Comparison of ENCODE assay signal across 12 cellular contexts in genomic region chr16:25135239-25135878, GRCh38. TPM values are rescaled to one million over a fixed set of nuclear protein-coding genes. Genes with fewer than 3 reads are reported as not detected.
DNase-seq lines count a peak whose midpoint lies in the region; ATAC-seq, FAIRE-seq and TF ChIP-seq lines count a peak whose summit lies in the region.
"Had no signal": no experiment of that assay in that cellular context is flagged by ENCODE, and none has a peak within 500 bp of the region (broad histone marks: within the 10 kb centered on the region; RNA-seq: fewer than 3 reads in every experiment).

No MANE protein-coding gene starts in this region.

- peak in 1 of 2 experiments; percentile 33; a peak in 2 of 4 replicates for TF ChIP-seq RAD21 in K562 (CRISPR knock-in tag; conservative IDR thresholded peaks at IDR 0.05 in 1 of 2, IDR thresholded peaks at IDR 0.05 in 1 of 2)

- peaks cover 30% of the 10 kb centered on the region; the same call in 2 of the 3 replicates for H3K36me3 ChIP-seq in K562 (ENCODE audit: control insufficient read depth, insufficient read depth, low read length)

- no peak for TF ChIP-seq EP300 in K562 (IDR thresholded peaks at IDR 0.05; ENCODE audit: low read length)

- H3K27me3 ChIP-seq in K562 (ENCODE audit: control insufficient read depth in 2 of 2, insufficient read depth in 2 of 2, low read length in 2 of 2): no peaks in the 10 kb centered on the region

- H3K9me3 Mint-ChIP-seq in osteocyte (ENCODE audit: unreplicated experiment): no peaks in the 10 kb centered on the region
- H3K9me3 Mint-ChIP-seq: IgD-negative memory B cell, T-cell had no signal

- DNase-seq in DMS53 (lab: John Stamatoyannopoulos, UW) (peak; percentile 39), DMS53 treated with DMSO at 0.1 percent for 48 hours (lab: John Stamatoyannopoulos, UW; ENCODE audit: unreplicated experiment) (no peak), NCI-H2171 treated with DMSO at 0.1 percent for 48 hours (lab: John Stamatoyannopoulos, UW) (peak; percentile 78), K562 (ENCODE audit: extremely low read depth in 1 of 4, low spot score in 3 of 4) (no peak), osteocyte (ENCODE audit: extremely low spot score, unreplicated experiment) (no peak)
- DNase-seq in stimulated activated naive CD4-positive, alpha-beta T cell (lab: John Stamatoyannopoulos, UW): no peak
- DNase-seq: 8988T, occipital lobe, T-cell had no signal

- H3K79me2 ChIP-seq in K562 (ENCODE audit: control insufficient read depth, insufficient read depth, low read length): no peaks in the 10 kb centered on the region

- intact Hi-C loops in K562 (cut with micrococcal nuclease): no loop called here

- no peak for FAIRE-seq in K562 (lab: Jason Lieb, UNC)

- no peaks in the 10 kb centered on the region for H3K9me1 ChIP-seq in K562 (ENCODE audit: control insufficient read depth, insufficient read depth, low read length)

- ATAC-seq in K562: no peak
- ATAC-seq in HG03520 (IDR thresholded peaks at IDR 0.05; ENCODE audit: unreplicated experiment): no peak
- no peak for ATAC-seq in HG02938 (IDR thresholded peaks at IDR 0.05; ENCODE audit: unreplicated experiment)
- ATAC-seq: T-cell had no signal

- H3K4me1 ChIP-seq in K562 (replicated peaks in 1 of 2; ENCODE audit: control insufficient read depth in 2 of 2, insufficient read depth in 2 of 2, low read length in 2 of 2): no peaks in the 10 kb centered on the region

- no peaks in the 10 kb centered on the region for H3K9me3 ChIP-seq in K562 (replicated peaks; ENCODE audit: control insufficient read depth, insufficient read depth, low read depth, low read length)

- TF ChIP-seq POLR2A in K562 (conservative IDR thresholded peaks at IDR 0.05): no peak

- H3K27me3 Mint-ChIP-seq in osteocyte (ENCODE audit: unreplicated experiment): no peaks in the 10 kb centered on the region
- H3K27me3 Mint-ChIP-seq: IgD-negative memory B cell, T-cell had no signal

- H3K4me2 ChIP-seq in K562 (ENCODE audit: insufficient read depth, low read length): no peak overlapping the region

- in situ Hi-C loops in K562 (cut with MboI): no loop called here

- H3K36me3 Mint-ChIP-seq in osteocyte (ENCODE audit: unreplicated experiment): peaks cover 26% of the 10 kb centered on the region
- H3K36me3 Mint-ChIP-seq: IgD-negative memory B cell had no signal

- H3K27ac ChIP-seq in K562 (ENCODE audit: extremely low read depth, low read depth, low read length): no peak overlapping the region

- no peaks in the 10 kb centered on the region for H4K20me1 ChIP-seq in K562 (replicated peaks; ENCODE audit: control insufficient read depth, insufficient read depth, low read length)

- no peak overlapping the region for H3K27ac Mint-ChIP-seq in osteocyte (ENCODE audit: unreplicated experiment)
- H3K27ac Mint-ChIP-seq: IgD-negative memory B cell, T-cell had no signal

- peaks cover 2% of the 10 kb centered on the region for H3K4me1 Mint-ChIP-seq in osteocyte (ENCODE audit: unreplicated experiment)
- H3K4me1 Mint-ChIP-seq: IgD-negative memory B cell, T-cell had no signal

- H3K4me3 ChIP-seq in K562: no peak overlapping the region

- H3K9ac ChIP-seq in K562 (ENCODE audit: insufficient read depth in 1 of 2, low read depth in 2 of 2, low read length in 2 of 2): no peak overlapping the region

- H2AFZ ChIP-seq in K562 (ENCODE audit: low read depth, low read length): no peak overlapping the region

- TF ChIP-seq CTCF in K562 (IDR thresholded peaks at IDR 0.05 in 2 of 3, conservative IDR thresholded peaks at IDR 0.05 in 1 of 3; ENCODE audit: insufficient read depth in 2 of 3, low read depth in 1 of 3, low read length in 3 of 3) (peak in 2 of 3 experiments; percentile 12 to 19; a peak in 2 of 6 replicates), osteocyte (IDR thresholded peaks at IDR 0.05) (peak; percentile 21)

- 98% methylated on average over 4 of the region's 4 CpGs for WGBS in K562 (ENCODE audit: insufficient coverage, low coverage, missing lambda C conversion rate)

- no peak overlapping the region for H3K4me3 Mint-ChIP-seq in osteocyte (ENCODE audit: unreplicated experiment)
- H3K4me3 Mint-ChIP-seq: IgD-negative memory B cell, T-cell had no signal

- POLR2A ChIA-PET in K562 (lab: Yijun Ruan, JAX): no interaction called here

- no TSS peak for BruUV-seq in K562 (replicated peaks; lab: Mats Ljungman, UMichigan)

- CTCF ChIA-PET in K562 (lab: Yijun Ruan, JAX; ENCODE audit: low intra/inter-chr PET ratio): no interaction called here

TF ChIP-seq in K562, 482 proteins besides CTCF, POLR2A, EP300 and RAD21 (continues in another document):
- TF ChIP-seq, protein P1, sequence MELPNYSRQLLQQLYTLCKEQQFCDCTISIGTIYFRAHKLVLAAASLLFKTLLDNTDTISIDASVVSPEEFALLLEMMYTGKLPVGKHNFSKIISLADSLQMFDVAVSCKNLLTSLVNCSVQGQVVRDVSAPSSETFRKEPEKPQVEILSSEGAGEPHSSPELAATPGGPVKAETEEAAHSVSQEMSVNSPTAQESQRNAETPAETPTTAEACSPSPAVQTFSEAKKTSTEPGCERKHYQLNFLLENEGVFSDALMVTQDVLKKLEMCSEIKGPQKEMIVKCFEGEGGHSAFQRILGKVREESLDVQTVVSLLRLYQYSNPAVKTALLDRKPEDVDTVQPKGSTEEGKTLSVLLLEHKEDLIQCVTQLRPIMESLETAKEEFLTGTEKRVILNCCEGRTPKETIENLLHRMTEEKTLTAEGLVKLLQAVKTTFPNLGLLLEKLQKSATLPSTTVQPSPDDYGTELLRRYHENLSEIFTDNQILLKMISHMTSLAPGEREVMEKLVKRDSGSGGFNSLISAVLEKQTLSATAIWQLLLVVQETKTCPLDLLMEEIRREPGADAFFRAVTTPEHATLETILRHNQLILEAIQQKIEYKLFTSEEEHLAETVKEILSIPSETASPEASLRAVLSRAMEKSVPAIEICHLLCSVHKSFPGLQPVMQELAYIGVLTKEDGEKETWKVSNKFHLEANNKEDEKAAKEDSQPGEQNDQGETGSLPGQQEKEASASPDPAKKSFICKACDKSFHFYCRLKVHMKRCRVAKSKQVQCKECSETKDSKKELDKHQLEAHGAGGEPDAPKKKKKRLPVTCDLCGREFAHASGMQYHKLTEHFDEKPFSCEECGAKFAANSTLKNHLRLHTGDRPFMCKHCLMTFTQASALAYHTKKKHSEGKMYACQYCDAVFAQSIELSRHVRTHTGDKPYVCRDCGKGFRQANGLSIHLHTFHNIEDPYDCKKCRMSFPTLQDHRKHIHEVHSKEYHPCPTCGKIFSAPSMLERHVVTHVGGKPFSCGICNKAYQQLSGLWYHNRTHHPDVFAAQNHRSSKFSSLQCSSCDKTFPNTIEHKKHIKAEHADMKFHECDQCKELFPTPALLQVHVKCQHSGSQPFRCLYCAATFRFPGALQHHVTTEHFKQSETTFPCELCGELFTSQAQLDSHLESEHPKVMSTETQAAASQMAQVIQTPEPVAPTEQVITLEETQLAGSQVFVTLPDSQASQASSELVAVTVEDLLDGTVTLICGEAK (IDR thresholded peaks at IDR 0.05): peak; percentile 84
- TF ChIP-seq, protein P1 (CRISPR knock-in tag; IDR thresholded peaks at IDR 0.05): 0 out of 2 replicates have a peak, but pooled peaks have one; percentile 22

RNA-seq across cellular contexts. Expression of gene LCMT1, which starts 23.8 kb away (rescaled TPM):
- total RNA-seq in K562 (2011; cell fraction: chromatin; rRNA removed; ENCODE audit: low replicate concordance): 33.7 and 47.4 TPM in 2 replicates
- total RNA-seq in K562 (2011; cell fraction: nucleolus; rRNA removed): 26.7 and 33.5 TPM in 2 replicates
- total RNA-seq in K562 (2011; cell fraction: nucleoplasm; rRNA removed): 36.5 and 39.2 TPM in 2 replicates
- total RNA-seq in K562 (2014; rRNA removed) (26.2 and 32.3 TPM in 2 replicates), K562 (2014; rRNA removed; fragmentation: Illumina TruSeq; extraction: Trizol) (20.0 and 21.4 TPM in 2 replicates), K562 (2015; rRNA removed; fragmentation: Illumina TruSeq; extraction: Trizol) (20.8 and 21.7 TPM in 2 replicates), K562 (2021) (35.3 and 42.8 TPM in 2 replicates), osteocyte (52.2 and 53.5 TPM in 2 replicates)
- polyA plus RNA-seq in K562 (2011; rRNA removed) (29.6 and 31.2 TPM in 2 replicates), K562 (2014; fragmentation: Illumina TruSeq; extraction: Trizol) (32.5 and 42.0 TPM in 2 replicates), K562 (2014; fragmentation: Nextera tagmentation; extraction: Ambion mirVana) (10 to 100 TPM; 34.2 to 42.8 TPM), K562 (2014; rRNA removed) (22.3 and 22.9 TPM in 2 replicates)
- polyA plus RNA-seq in K562 (2011; cell fraction: cytosol; rRNA removed): 15.3 and 25.4 TPM in 2 replicates
- polyA plus RNA-seq in K562 (2011; cell fraction: nucleus; rRNA removed): 20.8 and 22.0 TPM in 2 replicates
- 41.7 and 44.4 TPM in 2 replicates for polyA plus RNA-seq in K562 (2012)
- 49.2 and 53.4 TPM in 2 replicates for polyA minus RNA-seq in K562 (2011; rRNA and poly(A)+ RNA removed)
- polyA minus RNA-seq in K562 (2011; cell fraction: cytosol; rRNA and poly(A)+ RNA removed): 19.9 and 24.8 TPM in 2 replicates
- 11.2 and 25.0 TPM in 2 replicates for polyA minus RNA-seq in K562 (2011; cell fraction: nucleus; rRNA and poly(A)+ RNA removed)

Comparison
In these comparisons a context has a peak if more than half of its experiments do, and no peak if none do; other contexts are left out.
1. DNase-seq: peak in DMS53 (single experiment) and NCI-H2171 treated with DMSO at 0.1 percent for 48 hours (single experiment); none in DMS53 treated with DMSO at 0.1 percent for 48 hours (single experiment), K562 (0 of 4), osteocyte (single experiment) and stimulated activated naive CD4-positive, alpha-beta T cell (0 of 6).